Comparison of ENCODE assay signal across 23 cellular contexts in genomic region chr3:13042127-13042931, GRCh38. TPM values are rescaled to one million over a fixed set of nuclear protein-coding genes. Genes with fewer than 3 reads are reported as not detected.
DNase-seq lines count a peak whose midpoint lies in the region; TF ChIP-seq lines count a peak whose summit lies in the region.
"Had no signal": no experiment of that assay in that cellular context is flagged by ENCODE, and none has a peak within 500 bp of the region (broad histone marks: within the 10 kb centered on the region; RNA-seq: fewer than 3 reads in every experiment).

No MANE protein-coding gene starts in this region.

- H2AK5ac ChIP-seq in neuronal stem cell (ENCODE audit: low read depth, low read length), result peak overlapping the region; percentile 64

- no peak overlapping the region for H3K4ac ChIP-seq in neuronal stem cell (ENCODE audit: low read length)

- H4K8ac ChIP-seq in neuronal stem cell (ENCODE audit: low read depth, low read length), result peak overlapping the region; percentile 3

- peak overlapping the region; percentile 90 for H3K27ac ChIP-seq in BLaER1
- H3K27ac ChIP-seq in neuronal stem cell (replicated peaks; ENCODE audit: low read length), result peak overlapping the region; percentile 33
- no peak overlapping the region for H3K27ac ChIP-seq in OCI-LY7 (ENCODE audit: low read depth, low read length, poor library complexity, severe bottlenecking)
- H3K27ac ChIP-seq: RWPE1, sigmoid colon had no signal

- H2BK5ac ChIP-seq in neuronal stem cell (ENCODE audit: low read length), result peak overlapping the region; percentile 62

- H3K14ac ChIP-seq in neuronal stem cell (ENCODE audit: low read length), result no peak overlapping the region

- no peaks in the 10 kb centered on the region for H3K9me2 ChIP-seq in OCI-LY7 (ENCODE audit: insufficient read depth, low read length)

- H4K20me1 ChIP-seq in BLaER1 (peaks cover 60% of the 10 kb centered on the region; the same call in 1 of the 2 replicates), OCI-LY7 (ENCODE audit: insufficient read depth, low read length) (no peaks in the 10 kb centered on the region)

- H2BK12ac ChIP-seq in neuronal stem cell (ENCODE audit: low read length), result peak overlapping the region; percentile 77

- POLR2A ChIA-PET in OCI-LY7 (lab: Charles Lee), result no interaction called here

- H3K4me3 ChIP-seq in BLaER1 (no peak overlapping the region), neuronal stem cell (ENCODE audit: low read length in 2 of 2) (peak overlapping the region in 1 of 2 donors; percentile 62), OCI-LY7 (ENCODE audit: low read depth, low read length, poor library complexity, severe bottlenecking) (no peak overlapping the region)
- H3K4me3 ChIP-seq: adrenal gland, sigmoid colon had no signal

- peak overlapping the region; percentile 91 for H3K18ac ChIP-seq in neuronal stem cell (ENCODE audit: low read length)

- DNase-seq in amygdala (lab: John Stamatoyannopoulos, UW), result peak in 34 of 56 donors; percentile 23 to 75 (median 46)
- DNase-seq in hippocampal formation (lab: John Stamatoyannopoulos, UW), result peak; percentile 34 to 44
- DNase-seq in neuronal stem cell (ENCODE audit: low spot score), result no peak
- no peak for DNase-seq in AG08395 (ENCODE audit: low spot score)
- no peak for DNase-seq in 8988T
- no peak for DNase-seq in OCI-LY7 (ENCODE audit: low spot score)
- no peak for DNase-seq in KG1 (lab: John Stamatoyannopoulos, UW)
- DNase-seq: ACHN; activated B cell treated with CpG ODN at 0.5 μM for 24 hours; activated CD4-positive, alpha-beta memory T cell treated with anti-CD3 and anti-CD28 coated beads for 36 hours; activated T-cell treated with anti-CD3 and anti-CD28 coated beads for 4 hours; CD4-positive, CD25-positive, alpha-beta regulatory T cell; GDM1; MV-4-11; NCI-H1694; NCI-H2171 treated with DMSO at 0.1 percent for 48 hours; NCI-H526; sigmoid colon; stimulated activated CD4-positive, alpha-beta T cell treated with anti-CD3 and anti-CD28 coated beads, Interleukin-15, amount 100 ng/mL, for 24 hours; T1000 had no signal

- no peak for TF ChIP-seq CTCF in OCI-LY7 (conservative IDR thresholded peaks at IDR 0.05; ENCODE audit: low read length)

- H3K23ac ChIP-seq in neuronal stem cell (ENCODE audit: low read depth, low read length, poor library complexity), result no peak overlapping the region

- BruUV-seq in OCI-LY7 (replicated peaks; lab: Mats Ljungman, UMichigan), result no TSS peak

- no peak overlapping the region for H2BK15ac ChIP-seq in neuronal stem cell (ENCODE audit: low read length)

- no peaks in the 10 kb centered on the region for H3K79me1 ChIP-seq in neuronal stem cell (ENCODE audit: low read depth, low read length)

- no peaks in the 10 kb centered on the region for H3K79me2 ChIP-seq in OCI-LY7 (ENCODE audit: insufficient read depth, low read depth, low read length)

- H3K9me3 ChIP-seq in BLaER1 (no peaks in the 10 kb centered on the region), neuronal stem cell (replicated peaks in 1 of 2; ENCODE audit: control insufficient read depth in 2 of 2, insufficient read depth in 1 of 2, low read depth in 1 of 2, low read length in 2 of 2) (no peaks in the 10 kb centered on the region), OCI-LY7 (ENCODE audit: low read length) (no peaks in the 10 kb centered on the region)
- H3K9me3 ChIP-seq: adrenal gland, sigmoid colon had no signal

- intact Hi-C loops in OCI-LY7 (cut with micrococcal nuclease; ENCODE audit: unreplicated experiment), result no loop called here

- H2AFZ ChIP-seq in neuronal stem cell (ENCODE audit: low read length), result peak overlapping the region; percentile 92
- H2AFZ ChIP-seq in OCI-LY7 (ENCODE audit: low read length), result no peak overlapping the region

- H4K91ac ChIP-seq in neuronal stem cell (ENCODE audit: low read depth, low read length, poor library complexity), result no peak overlapping the region

- peaks cover 26% of the 10 kb centered on the region for H3K36me3 ChIP-seq in BLaER1
- no peaks in the 10 kb centered on the region for H3K36me3 ChIP-seq in neuronal stem cell (replicated peaks in 1 of 2; ENCODE audit: control insufficient read depth in 2 of 2, insufficient read depth in 2 of 2, low read length in 2 of 2)
- H3K36me3 ChIP-seq in OCI-LY7 (ENCODE audit: insufficient read depth, low read length), result peaks cover 14% of the 10 kb centered on the region; the same call in 1 of the 2 replicates
- H3K36me3 ChIP-seq: adrenal gland, sigmoid colon had no signal

- CTCF ChIA-PET in OCI-LY7 (lab: Charles Lee; ENCODE audit: unreplicated experiment), result no interaction called here

- H3K27me3 ChIP-seq in BLaER1, result no peaks in the 10 kb centered on the region
- H3K27me3 ChIP-seq in neuronal stem cell (ENCODE audit: control insufficient read depth in 3 of 3, insufficient read depth in 3 of 3, low read depth in 1 of 3, low read length in 3 of 3), result no peaks in the 10 kb centered on the region
- H3K27me3 ChIP-seq: adrenal gland, sigmoid colon had no signal

- H3K4me1 ChIP-seq in BLaER1 (peaks cover 86% of the 10 kb centered on the region), neuronal stem cell (ENCODE audit: control insufficient read depth in 2 of 2, insufficient read depth in 1 of 2, low read depth in 1 of 2, low read length in 2 of 2) (peaks cover 63 to 74% of the 10 kb centered on the region in 2 donors), OCI-LY7 (ENCODE audit: insufficient read depth, low read length, poor library complexity, severe bottlenecking) (peaks cover 66% of the 10 kb centered on the region)
- H3K4me1 ChIP-seq: adrenal gland, sigmoid colon had no signal

- H3K4me2 ChIP-seq in BLaER1 (peak overlapping the region; percentile 96), neuronal stem cell (ENCODE audit: insufficient read depth, low read length, poor library complexity, severe bottlenecking) (no peak overlapping the region), OCI-LY7 (ENCODE audit: low read length) (no peak overlapping the region)

- peak overlapping the region; percentile 6 for H2BK120ac ChIP-seq in neuronal stem cell (ENCODE audit: low read depth, low read length)

- no CpG with 5 or more reads among the region's 30 CpGs for WGBS in neuronal stem cell (ENCODE audit: extremely low coverage in 2 of 2, insufficient read length in 2 of 2, insufficient replicate concordance in 1 of 2), 2 donors

- H3K9ac ChIP-seq in BLaER1 (peak overlapping the region; percentile 71), neuronal stem cell (ENCODE audit: low read depth, low read length, poor library complexity) (peak overlapping the region; percentile 36)

RNA-seq across cellular contexts. Expression of gene IQSEC1, which starts 30.9 kb away (rescaled TPM):
- 22.0 TPM for polyA plus RNA-seq in neuronal stem cell (2013, experiment 1 of 2)
- polyA plus RNA-seq in neuronal stem cell (2013, experiment 2 of 2), result 22.8 TPM
- 24.3 and 25.2 TPM in 2 replicates for total RNA-seq in OCI-LY7 (2014; rRNA removed; shearing (Covaris generic))
- 56.3 and 70.1 TPM in 2 replicates for total RNA-seq in OCI-LY7 (2022)

Comparison
In these comparisons a context has a peak if more than half of its experiments do, and no peak if none do; other contexts are left out.
1. DNase-seq: peak in amygdala (34 of 56) and hippocampal formation (2 of 2); none in neuronal stem cell (single experiment), AG08395 (single experiment), 8988T (single experiment), OCI-LY7 (single experiment) and KG1 (single experiment).